Comparison of ENCODE assay signal across 8 cellular contexts in the genomic region with DNA sequence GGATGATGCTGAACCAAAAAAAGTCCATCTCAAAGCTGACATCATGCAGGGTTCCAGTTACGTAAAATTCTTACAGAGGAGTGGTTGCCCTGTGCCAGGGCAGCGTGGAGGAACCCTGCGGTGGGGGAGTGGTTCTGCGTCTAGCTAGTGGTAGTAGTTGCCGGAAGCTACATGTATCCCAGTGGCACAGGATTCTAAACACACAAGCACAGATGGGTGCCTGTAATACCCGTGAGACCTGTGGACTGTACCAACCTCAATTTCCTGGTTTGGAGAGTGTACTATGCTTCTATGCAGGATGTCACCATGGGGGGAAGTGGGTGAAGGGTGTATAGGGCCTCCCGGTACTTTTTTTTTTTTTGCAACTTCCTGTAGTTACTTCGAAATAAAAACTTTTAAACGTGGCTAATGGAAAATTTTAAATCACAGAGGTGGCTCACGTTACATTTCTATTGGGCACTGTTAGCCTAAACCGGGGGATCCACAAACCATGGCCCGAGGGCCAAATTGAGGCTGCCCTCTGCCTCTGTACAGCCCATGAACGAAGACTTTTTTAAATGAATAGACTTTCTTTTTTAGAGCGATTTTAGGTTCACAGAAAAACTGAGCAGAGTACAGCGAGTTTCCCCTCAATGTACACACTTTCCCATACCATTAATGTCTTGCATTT. TPM values are rescaled to one million over a fixed set of nuclear protein-coding genes. Genes with fewer than 3 reads are reported as not detected.
DNase-seq lines count a peak whose midpoint lies in the region; ATAC-seq and TF ChIP-seq lines count a peak whose summit lies in the region.

No MANE protein-coding gene starts in this region.

- no peaks in the 10 kb centered on the region for H3K27me3 Mint-ChIP-seq in T-helper 17 cell
- no peaks in the 10 kb centered on the region for H3K27me3 Mint-ChIP-seq in activated naive CD4-positive, alpha-beta T cell treated with anti-CD3 and anti-CD28 coated beads, Interleukin-2, amount 50 U/mL, for 24 hours

- H3K4me3 Mint-ChIP-seq in T-helper 17 cell, result peak overlapping the region; percentile 80
- peak overlapping the region; percentile 72 for H3K4me3 Mint-ChIP-seq in activated naive CD4-positive, alpha-beta T cell treated with anti-CD3 and anti-CD28 coated beads, Interleukin-2, amount 50 U/mL, for 24 hours

- no peaks in the 10 kb centered on the region for H3K36me3 Mint-ChIP-seq in T-helper 17 cell (ENCODE audit: low read depth)
- H3K36me3 Mint-ChIP-seq in activated naive CD4-positive, alpha-beta T cell treated with anti-CD3 and anti-CD28 coated beads, Interleukin-2, amount 50 U/mL, for 24 hours, result no peaks in the 10 kb centered on the region

- H3K9me3 ChIP-seq in T-helper 17 cell (ENCODE audit: control insufficient read depth, low read length, poor library complexity, severe bottlenecking), result no peaks in the 10 kb centered on the region

- no peak overlapping the region for H3K4me3 ChIP-seq in GM12864 (ENCODE audit: low read depth, low read length)

- peaks cover 26% of the 10 kb centered on the region for H3K4me1 Mint-ChIP-seq in T-helper 17 cell
- H3K4me1 Mint-ChIP-seq in activated naive CD4-positive, alpha-beta T cell treated with anti-CD3 and anti-CD28 coated beads, Interleukin-2, amount 50 U/mL, for 24 hours, result peaks cover 65% of the 10 kb centered on the region

- no peak for TF ChIP-seq CTCF in GM12864 (IDR thresholded peaks at IDR 0.05; ENCODE audit: low read depth, low read length, missing control alignments)

- peak; percentile 30 for DNase-seq in GM12864 (ENCODE audit: low read depth)
- DNase-seq in T-helper 17 cell, result peak; percentile 47 to 65 (median 64)
- DNase-seq in stimulated activated CD4-positive, alpha-beta T cell treated with anti-CD3 and anti-CD28 coated beads, Interleukin-2, amount 100 ng/mL, for 24 hours, result peak; percentile 66 to 67
- no peak for DNase-seq in amygdala (lab: John Stamatoyannopoulos, UW)
- DNase-seq in NCI-H82 (lab: John Stamatoyannopoulos, UW), result no peak
- DNase-seq in GOT3 (lab: John Stamatoyannopoulos, UW), result no peak

- peak; percentile 96 for ATAC-seq in T-helper 17 cell
- no peak for ATAC-seq in HG03159 (IDR thresholded peaks at IDR 0.05; ENCODE audit: unreplicated experiment)

- H3K27ac Mint-ChIP-seq in T-helper 17 cell, result peak overlapping the region; percentile 97
- peak overlapping the region; percentile 96 for H3K27ac Mint-ChIP-seq in activated naive CD4-positive, alpha-beta T cell treated with anti-CD3 and anti-CD28 coated beads, Interleukin-2, amount 50 U/mL, for 24 hours

- H3K9me3 Mint-ChIP-seq in activated naive CD4-positive, alpha-beta T cell treated with anti-CD3 and anti-CD28 coated beads, Interleukin-2, amount 50 U/mL, for 24 hours, result no peaks in the 10 kb centered on the region

RNA-seq across cellular contexts. Expression of a gene that starts 38.5 kb away (rescaled TPM):
- total RNA-seq in T-helper 17 cell, result 1 to 10 TPM; 1.9 to 2.6 TPM

RNA-seq across cellular contexts. Expression of a gene that starts 39.3 kb away (rescaled TPM):
- total RNA-seq in T-helper 17 cell, result 1 to 10 TPM; 3.4 to 4.5 TPM

Comparison
In these comparisons a context has a peak if more than half of its experiments do, and no peak if none do; other contexts are left out.
1. DNase-seq: peak in GM12864 (single experiment), T-helper 17 cell (3 of 3) and stimulated activated CD4-positive, alpha-beta T cell treated with anti-CD3 and anti-CD28 coated beads, Interleukin-2, amount 100 ng/mL, for 24 hours (2 of 2); none in amygdala (0 of 56), NCI-H82 (single experiment) and GOT3 (single experiment).